ENCODE assay signal across 24 cellular contexts in genomic region chr2:219022616-219023015, GRCh38. TPM values are rescaled to one million over a fixed set of nuclear protein-coding genes. Genes with fewer than 3 reads are reported as not detected.
A peak's percentile ranks its signal among the peaks of the same experiment; 100 is the strongest.
DNase-seq lines count a peak whose midpoint lies in the region; ATAC-seq, FAIRE-seq and TF ChIP-seq lines count a peak whose summit lies in the region.
"Had no signal": no experiment of that assay in that cellular context is flagged by ENCODE, and none has a peak within 500 bp of the region (broad histone marks: within the 10 kb centered on the region; RNA-seq: fewer than 3 reads in every experiment).

No MANE protein-coding gene starts in this region.

- H3K4me3 Mint-ChIP-seq in chondrocyte (ENCODE audit: unreplicated experiment), result no peak overlapping the region
- H3K4me3 Mint-ChIP-seq: CD4-positive, alpha-beta memory T cell had no signal

- H3K27me3 Mint-ChIP-seq in chondrocyte (ENCODE audit: low read depth), result peaks cover 41% of the 10 kb centered on the region

- H3K9me3 ChIP-seq in kidney (ENCODE audit: control insufficient read depth in 1 of 2, low read length in 2 of 2) (no peaks in the 10 kb centered on the region), sigmoid colon (no peaks in the 10 kb centered on the region), upper lobe of right lung (no peaks in the 10 kb centered on the region)

- no peak overlapping the region for H3K27ac Mint-ChIP-seq in chondrocyte (ENCODE audit: unreplicated experiment)
- H3K27ac Mint-ChIP-seq: CD4-positive, alpha-beta memory T cell had no signal

- DNase-seq in chondrocyte (ENCODE audit: low spot score) (peak; percentile 39), kidney (peak; percentile 45), sigmoid colon (peak; percentile 33), upper lobe of right lung (peak; percentile 23), globus pallidus (ENCODE audit: low spot score) (no peak)
- DNase-seq in stimulated activated naive CD4-positive, alpha-beta T cell treated with Interleukin-2 at 50 U/mL for 16 hours (lab: John Stamatoyannopoulos, UW), result no peak
- DNase-seq in activated CD4-positive, alpha-beta T cell treated with anti-CD3 and anti-CD28 coated beads for 4 hours, result no peak
- DNase-seq: C1 segment of cervical spinal cord; Calu3; CD4-positive, alpha-beta memory T cell; COR-L47; DMS53; DMS79 treated with DMSO at 0.1 percent for 48 hours; GF-D8; GM23248; H7; HCEC 1CT had no signal

- intact Hi-C loops in kidney (cut with DNase I) (no loop called here), sigmoid colon (cut with DNase I) (no loop called here), upper lobe of right lung (cut with DNase I) (loop anchor here (10.0 kb wide), 1 partner anchor 132 kb away; no protein-coding TSS in a partner anchor)

- TF ChIP-seq CTCF in chondrocyte (IDR thresholded peaks at IDR 0.05), result no peak
- TF ChIP-seq CTCF in kidney (IDR thresholded peaks at IDR 0.05; ENCODE audit: borderline replicate concordance, extremely low read depth, insufficient read depth), result no peak
- no peak for TF ChIP-seq CTCF in sigmoid colon (IDR thresholded peaks at IDR 0.05)
- TF ChIP-seq CTCF in upper lobe of right lung (IDR thresholded peaks at IDR 0.05), result no peak

- no peaks in the 10 kb centered on the region for H3K36me3 Mint-ChIP-seq in chondrocyte (ENCODE audit: low read depth)
- H3K36me3 Mint-ChIP-seq: CD4-positive, alpha-beta memory T cell had no signal

- H3K27me3 ChIP-seq in sigmoid colon (peaks cover 0 to 7% (median 0%) of the 10 kb centered on the region in 3 donors), upper lobe of right lung (peaks cover 12% of the 10 kb centered on the region)

- H3K4me3 ChIP-seq in kidney (ENCODE audit: low read length in 2 of 2), result no peak overlapping the region
- no peak overlapping the region for H3K4me3 ChIP-seq in sigmoid colon
- no peak overlapping the region for H3K4me3 ChIP-seq in upper lobe of right lung
- H3K4me3 ChIP-seq: GM23248 had no signal

- TF ChIP-seq POLR2A in sigmoid colon (IDR thresholded peaks at IDR 0.05), result no peak

- no peak for TF ChIP-seq EP300 in sigmoid colon (IDR thresholded peaks at IDR 0.05)

- no peaks in the 10 kb centered on the region for H3K36me3 ChIP-seq in kidney (ENCODE audit: control insufficient read depth in 1 of 2, insufficient read depth in 2 of 2, low read length in 2 of 2)
- H3K36me3 ChIP-seq in sigmoid colon, result no peaks in the 10 kb centered on the region
- H3K36me3 ChIP-seq in upper lobe of right lung, result no peaks in the 10 kb centered on the region

- H3K9ac ChIP-seq in kidney (ENCODE audit: low read length in 2 of 2), result no peak overlapping the region
- H3K9ac ChIP-seq: GM23248 had no signal

- no peaks in the 10 kb centered on the region for H3K9me3 Mint-ChIP-seq in chondrocyte (ENCODE audit: low read depth)
- H3K9me3 Mint-ChIP-seq: CD4-positive, alpha-beta memory T cell had no signal

- H3K27ac ChIP-seq in kidney (ENCODE audit: low read depth in 2 of 2, low read length in 2 of 2) (no peak overlapping the region), sigmoid colon (no peak overlapping the region), upper lobe of right lung (no peak overlapping the region)
- H3K27ac ChIP-seq: GM23248 had no signal

- FAIRE-seq in kidney (lab: Jason Lieb, UNC), result no peak
- FAIRE-seq: GM12891, GM18507, H1 had no signal

- H3K4me1 Mint-ChIP-seq in chondrocyte (ENCODE audit: low read depth), result no peaks in the 10 kb centered on the region
- H3K4me1 Mint-ChIP-seq: CD4-positive, alpha-beta memory T cell had no signal

- H3K4me1 ChIP-seq in kidney (ENCODE audit: control insufficient read depth in 1 of 2, insufficient read depth in 1 of 2, low read depth in 1 of 2, low read length in 2 of 2) (no peaks in the 10 kb centered on the region), sigmoid colon (no peaks in the 10 kb centered on the region), upper lobe of right lung (no peaks in the 10 kb centered on the region)

- 86 to 93% methylated on average over 5 of the region's 5 CpGs for WGBS in sigmoid colon, 2 donors

- ATAC-seq in upper lobe of right lung, result no peak

RNA-seq across cellular contexts. Expression of gene CFAP65, which starts 18.7 kb away (rescaled TPM):
- not detected in 3 replicates for total RNA-seq in chondrocyte
- total RNA-seq in kidney, result 2.0 TPM
- 0.73 TPM for polyA plus RNA-seq in kidney (ENCODE audit: insufficient read depth, low read depth, low replicate concordance)
- total RNA-seq in sigmoid colon, result not detected
- under 1 TPM; under 0.01 to 0.10 (median under 0.01) TPM for polyA plus RNA-seq in sigmoid colon
- not detected for total RNA-seq in upper lobe of right lung
- total RNA-seq: CD4-positive, alpha-beta memory T cell; G401; GM23248; H7 had no signal
- polyA plus RNA-seq: BJ; CD4-positive, alpha-beta memory T cell had no signal

RNA-seq across cellular contexts. Expression of gene CRYBA2, which starts 29.4 kb away (rescaled TPM):
- total RNA-seq in chondrocyte, result not detected in 3 replicates
- not detected for total RNA-seq in kidney
- polyA plus RNA-seq in kidney (ENCODE audit: insufficient read depth, low read depth, low replicate concordance), result not detected
- not detected for total RNA-seq in sigmoid colon
- polyA plus RNA-seq in sigmoid colon, result 10 to 100 TPM in 1 of 3 donors, 1 to 10 TPM in 2; 1.4 to 10.8 (median 5.5) TPM
- total RNA-seq in upper lobe of right lung, result not detected
- total RNA-seq: A172; Calu3; CD4-positive, alpha-beta memory T cell; G401; GM23248; H1; H7 had no signal
- polyA plus RNA-seq: CD4-positive, alpha-beta memory T cell; GM23248; H1 had no signal

RNA-seq across cellular contexts. Expression of gene FEV, which starts 37.6 kb away (rescaled TPM):
- total RNA-seq in chondrocyte (not detected in 3 replicates), kidney (not detected), sigmoid colon (under 1 TPM in 1 of 4 donors, not detected in 3; 0.71 TPM), upper lobe of right lung (not detected)
- polyA plus RNA-seq in kidney (ENCODE audit: insufficient read depth, low read depth, low replicate concordance) (not detected), sigmoid colon (1 to 10 TPM in 1 of 3 donors, under 1 TPM in 1, not detected in 1; 0.77 to 6.0 TPM)
- total RNA-seq: A172; Calu3; CD4-positive, alpha-beta memory T cell; G401; GM23248; H1; H7 had no signal
- polyA plus RNA-seq: BJ; CD4-positive, alpha-beta memory T cell; GM23248; H1 had no signal

RNA-seq across cellular contexts. Expression of gene IHH, which starts 38.1 kb away (rescaled TPM):
- total RNA-seq in chondrocyte, result 0.19 TPM in 1 of 3 replicates, not detected in the others
- 0.88 TPM for total RNA-seq in kidney
- polyA plus RNA-seq in kidney (ENCODE audit: insufficient read depth, low read depth, low replicate concordance), result 3.1 TPM
- not detected for total RNA-seq in sigmoid colon
- 10 to 100 TPM; 12.9 to 36.1 (median 21.6) TPM for polyA plus RNA-seq in sigmoid colon
- 0.69 TPM for total RNA-seq in upper lobe of right lung
- total RNA-seq: Daoy, G401, GM23248, H1 had no signal
- polyA plus RNA-seq: CD4-positive, alpha-beta memory T cell; GM23248 had no signal

Comparison
In these comparisons a context has a peak if more than half of its experiments do, and no peak if none do; other contexts are left out.
1. DNase-seq: peak in chondrocyte (single experiment), kidney (single experiment), sigmoid colon (single experiment) and upper lobe of right lung (single experiment); none in globus pallidus (single experiment), stimulated activated naive CD4-positive, alpha-beta T cell treated with Interleukin-2 at 50 U/mL for 16 hours (single experiment) and activated CD4-positive, alpha-beta T cell treated with anti-CD3 and anti-CD28 coated beads for 4 hours (0 of 2).